8 cellular contexts compared by ENCODE assay signal in genomic region chr9:137589441-137590122, GRCh38. TPM values are rescaled to one million over a fixed set of nuclear protein-coding genes. Genes with fewer than 3 reads are reported as not detected.
DNase-seq lines count a peak whose midpoint lies in the region; ATAC-seq and TF ChIP-seq lines count a peak whose summit lies in the region.

No MANE protein-coding gene starts in this region.

- H3K4me1 Mint-ChIP-seq in activated CD4-positive, alpha-beta memory T cell treated with anti-CD3 and anti-CD28 coated beads, Interleukin-2, amount 10 ng/mL, durations not matched to agents 7 days and 5 days: peaks cover 22% of the 10 kb centered on the region

- no peak overlapping the region for H3K27ac ChIP-seq in AG04450 (ENCODE audit: low read depth, low read length)
- H3K27ac ChIP-seq in gastrocnemius medialis: peak overlapping the region in 1 of 4 donors; percentile 16

- ATAC-seq in GM18867 (IDR thresholded peaks at IDR 0.05; ENCODE audit: unreplicated experiment) (peak; percentile 24), HG03108 (IDR thresholded peaks at IDR 0.05; ENCODE audit: unreplicated experiment) (peak; percentile 18), left ventricle myocardium superior (no peak), gastrocnemius medialis (peak; percentile 8)

- H3K27ac Mint-ChIP-seq in activated CD4-positive, alpha-beta memory T cell treated with anti-CD3 and anti-CD28 coated beads, Interleukin-2, amount 10 ng/mL, durations not matched to agents 7 days and 5 days: peak overlapping the region; percentile 66

- H3K36me3 Mint-ChIP-seq in activated CD4-positive, alpha-beta memory T cell treated with anti-CD3 and anti-CD28 coated beads, Interleukin-2, amount 10 ng/mL, durations not matched to agents 7 days and 5 days (ENCODE audit: low read depth): peaks cover 23% of the 10 kb centered on the region

- H3K9me3 ChIP-seq in AG04450 (ENCODE audit: control insufficient read depth, insufficient read depth, low read length) (no peaks in the 10 kb centered on the region), gastrocnemius medialis (no peaks in the 10 kb centered on the region)

- peaks cover 0 to 30% of the 10 kb centered on the region in 2 donors for H3K36me3 ChIP-seq in gastrocnemius medialis

- no peaks in the 10 kb centered on the region for H3K27me3 Mint-ChIP-seq in activated CD4-positive, alpha-beta memory T cell treated with anti-CD3 and anti-CD28 coated beads, Interleukin-2, amount 10 ng/mL, durations not matched to agents 7 days and 5 days

- CTCF ChIA-PET in AG04450 (lab: Charles Lee): interaction anchor here (1.4 to 3.1 kb wide), 2 partner anchors 10 to 167 kb away, joined by 3 to 37 read pairs; partner anchors contain the start of genes DPH7 and EXD3
- CTCF ChIA-PET in activated CD4-positive, alpha-beta memory T cell treated with anti-CD3 and anti-CD28 coated beads, Interleukin-2, amount 10 ng/mL, durations not matched to agents 7 days and 5 days (lab: Charles Lee): interaction anchor here (2.6 to 2.7 kb wide), 2 partner anchors 10 kb away, joined by 11 to 18 read pairs; partner anchors contain the start of gene DPH7

- H3K4me3 Mint-ChIP-seq in activated CD4-positive, alpha-beta memory T cell treated with anti-CD3 and anti-CD28 coated beads, Interleukin-2, amount 10 ng/mL, durations not matched to agents 7 days and 5 days: peak overlapping the region; percentile 84

- H3K27me3 ChIP-seq in AG04450 (ENCODE audit: control insufficient read depth, insufficient read depth, low read length): no peaks in the 10 kb centered on the region
- no peaks in the 10 kb centered on the region for H3K27me3 ChIP-seq in gastrocnemius medialis

- intact Hi-C loops in left ventricle myocardium superior (cut with micrococcal nuclease): no loop called here
- intact Hi-C loops in gastrocnemius medialis (cut with DNase I; ENCODE audit: low total_unique reads): loop anchor here (1.0 to 2.0 kb wide), 3 partner anchors 11 to 29 kb away; partner anchors contain the start of genes ARRDC1, DPH7 and EHMT1

- TF ChIP-seq CTCF in AG04450 (IDR thresholded peaks at IDR 0.05; ENCODE audit: low read depth, low read length) (no peak), gastrocnemius medialis (IDR thresholded peaks at IDR 0.05 in 4 of 5, conservative IDR thresholded peaks at IDR 0.05 in 1 of 5) (no peak)

- no peaks in the 10 kb centered on the region for H3K9me3 Mint-ChIP-seq in activated CD4-positive, alpha-beta memory T cell treated with anti-CD3 and anti-CD28 coated beads, Interleukin-2, amount 10 ng/mL, durations not matched to agents 7 days and 5 days

- H3K4me1 ChIP-seq in gastrocnemius medialis: peaks cover 7 to 12% of the 10 kb centered on the region in 2 donors

- H3K4me3 ChIP-seq in AG04450 (ENCODE audit: low read depth, low read length) (peak overlapping the region; percentile 71), gastrocnemius medialis (peak overlapping the region; percentile 41 to 68 (median 64))

- POLR2A ChIA-PET in AG04450 (lab: Yijun Ruan, JAX): no interaction called here
- POLR2A ChIA-PET in activated CD4-positive, alpha-beta memory T cell treated with anti-CD3 and anti-CD28 coated beads, Interleukin-2, amount 10 ng/mL, durations not matched to agents 7 days and 5 days (lab: Charles Lee): interaction anchor here (0.9 to 2.4 kb wide), 6 partner anchors 10 to 38 kb away, joined by 3 to 10 read pairs (median 5); partner anchors contain the start of genes DPH7, EHMT1 and MRPL41

- in situ Hi-C loops in gastrocnemius medialis (cut with MboI; ENCODE audit: low sequenced_read_pairs in 4 of 4): no loop called here

- TF ChIP-seq POLR2A in gastrocnemius medialis (IDR thresholded peaks at IDR 0.05): no peak

- DNase-seq in AG04450 (ENCODE audit: low read depth, low spot score): no peak
- no peak for DNase-seq in activated CD4-positive, alpha-beta memory T cell treated with anti-CD3 and anti-CD28 coated beads, Interleukin-2, amount 10 ng/mL, durations not matched to agents 7 days and 5 days
- DNase-seq in left ventricle myocardium superior: peak; percentile 36
- no peak for DNase-seq in gastrocnemius medialis
- DNase-seq in activated effector memory CD4-positive, alpha-beta T cell treated with Interleukin-2 at 50 U/mL for 16 hours: no peak
- no peak for DNase-seq in stimulated activated CD4-positive, alpha-beta T cell treated with anti-CD3 and anti-CD28 coated beads, Interleukin-2, amount 100 ng/mL, for 48 hours

RNA-seq across cellular contexts. Expression of gene ZMYND19, which starts 0.7 kb away (rescaled TPM):
- 11.4 and 11.6 TPM in 2 replicates for polyA plus RNA-seq in AG04450 (2011; rRNA removed)
- 6.5 and 10.5 TPM in 2 replicates for polyA minus RNA-seq in AG04450 (2011; rRNA and poly(A)+ RNA removed)
- 10 to 100 TPM; 24.0 to 25.4 TPM for total RNA-seq in activated CD4-positive, alpha-beta memory T cell treated with anti-CD3 and anti-CD28 coated beads, Interleukin-2, amount 10 ng/mL, durations not matched to agents 7 days and 5 days
- total RNA-seq in left ventricle myocardium superior (11.6 TPM), gastrocnemius medialis (10 to 100 TPM in 2 of 4 donors, 1 to 10 TPM in 2; 5.8 to 15.2 (median 11.8) TPM)

RNA-seq across cellular contexts. Expression of gene DPH7, which starts 10.9 kb away (rescaled TPM):
- polyA plus RNA-seq in AG04450 (2011; rRNA removed): 19.5 and 21.9 TPM in 2 replicates
- 14.7 and 19.8 TPM in 2 replicates for polyA minus RNA-seq in AG04450 (2011; rRNA and poly(A)+ RNA removed)
- total RNA-seq in activated CD4-positive, alpha-beta memory T cell treated with anti-CD3 and anti-CD28 coated beads, Interleukin-2, amount 10 ng/mL, durations not matched to agents 7 days and 5 days: 10 to 100 TPM; 31.9 to 34.2 TPM
- total RNA-seq in left ventricle myocardium superior: 21.8 TPM
- 10 to 100 TPM in 3 of 4 donors, 1 to 10 TPM in 1; 10.0 to 25.2 (median 13.6) TPM for total RNA-seq in gastrocnemius medialis

RNA-seq across cellular contexts. Expression of gene ARRDC1, which starts 15.9 kb away (rescaled TPM):
- 12.1 and 14.5 TPM in 2 replicates for polyA plus RNA-seq in AG04450 (2011; rRNA removed)
- polyA minus RNA-seq in AG04450 (2011; rRNA and poly(A)+ RNA removed): 12.2 and 21.0 TPM in 2 replicates
- 10 to 100 TPM; 49.8 to 55.9 TPM for total RNA-seq in activated CD4-positive, alpha-beta memory T cell treated with anti-CD3 and anti-CD28 coated beads, Interleukin-2, amount 10 ng/mL, durations not matched to agents 7 days and 5 days
- total RNA-seq in left ventricle myocardium superior (17.3 TPM), gastrocnemius medialis (10 to 100 TPM; 20.5 to 23.7 (median 23.3) TPM)

RNA-seq across cellular contexts. Expression of gene EHMT1, which starts 29.2 kb away (rescaled TPM):
- polyA plus RNA-seq in AG04450 (2011; rRNA removed): 26.1 and 29.0 TPM in 2 replicates
- 53.6 and 69.1 TPM in 2 replicates for polyA minus RNA-seq in AG04450 (2011; rRNA and poly(A)+ RNA removed)
- total RNA-seq in activated CD4-positive, alpha-beta memory T cell treated with anti-CD3 and anti-CD28 coated beads, Interleukin-2, amount 10 ng/mL, durations not matched to agents 7 days and 5 days: 10 to 100 TPM; 87.1 to 91.4 TPM
- total RNA-seq in left ventricle myocardium superior (37.0 TPM), gastrocnemius medialis (10 to 100 TPM; 38.6 to 77.8 (median 54.3) TPM)

RNA-seq across cellular contexts. Expression of gene MRPL41, which starts 37.9 kb away (rescaled TPM):
- polyA plus RNA-seq in AG04450 (2011; rRNA removed): 12.3 and 15.6 TPM in 2 replicates
- polyA minus RNA-seq in AG04450 (2011; rRNA and poly(A)+ RNA removed): 2.8 and 4.4 TPM in 2 replicates
- total RNA-seq in activated CD4-positive, alpha-beta memory T cell treated with anti-CD3 and anti-CD28 coated beads, Interleukin-2, amount 10 ng/mL, durations not matched to agents 7 days and 5 days: 10 to 100 TPM; 51.6 to 52.6 TPM
- total RNA-seq in left ventricle myocardium superior: 228 TPM
- 100 to 1,000 TPM; 107 to 137 (median 126) TPM for total RNA-seq in gastrocnemius medialis
